In the genomic region with DNA sequence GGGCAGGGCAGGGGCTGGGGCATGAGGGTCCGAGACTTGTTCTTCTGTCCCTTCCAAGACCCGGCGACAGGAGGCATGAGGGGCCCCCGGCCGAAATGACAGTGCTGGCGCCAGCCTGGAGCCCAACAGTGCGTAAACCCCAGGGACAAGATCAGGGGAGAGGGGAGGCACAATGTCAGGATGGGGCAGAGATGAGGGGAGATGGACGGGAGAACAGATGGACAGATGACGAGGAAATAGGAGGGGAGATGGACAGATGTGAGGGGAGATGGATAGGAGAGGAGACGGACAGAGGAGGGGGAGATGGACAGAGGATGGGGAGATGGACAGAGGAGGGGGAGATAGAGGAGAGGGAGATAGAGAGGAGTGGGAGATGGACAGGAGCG, we compare ENCODE assay signal across 1 cellular context.
TF ChIP-seq lines count a peak whose summit lies in the region.

No MANE protein-coding gene starts in this region.

TF ChIP-seq in GM23338, 12 proteins besides CTCF, POLR2A, EP300 and RAD21 (continued from another document):
- TF ChIP-seq, protein P1, sequence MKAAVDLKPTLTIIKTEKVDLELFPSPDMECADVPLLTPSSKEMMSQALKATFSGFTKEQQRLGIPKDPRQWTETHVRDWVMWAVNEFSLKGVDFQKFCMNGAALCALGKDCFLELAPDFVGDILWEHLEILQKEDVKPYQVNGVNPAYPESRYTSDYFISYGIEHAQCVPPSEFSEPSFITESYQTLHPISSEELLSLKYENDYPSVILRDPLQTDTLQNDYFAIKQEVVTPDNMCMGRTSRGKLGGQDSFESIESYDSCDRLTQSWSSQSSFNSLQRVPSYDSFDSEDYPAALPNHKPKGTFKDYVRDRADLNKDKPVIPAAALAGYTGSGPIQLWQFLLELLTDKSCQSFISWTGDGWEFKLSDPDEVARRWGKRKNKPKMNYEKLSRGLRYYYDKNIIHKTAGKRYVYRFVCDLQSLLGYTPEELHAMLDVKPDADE (IDR thresholded peaks at IDR 0.05), result no peak
- TF ChIP-seq, protein P2, sequence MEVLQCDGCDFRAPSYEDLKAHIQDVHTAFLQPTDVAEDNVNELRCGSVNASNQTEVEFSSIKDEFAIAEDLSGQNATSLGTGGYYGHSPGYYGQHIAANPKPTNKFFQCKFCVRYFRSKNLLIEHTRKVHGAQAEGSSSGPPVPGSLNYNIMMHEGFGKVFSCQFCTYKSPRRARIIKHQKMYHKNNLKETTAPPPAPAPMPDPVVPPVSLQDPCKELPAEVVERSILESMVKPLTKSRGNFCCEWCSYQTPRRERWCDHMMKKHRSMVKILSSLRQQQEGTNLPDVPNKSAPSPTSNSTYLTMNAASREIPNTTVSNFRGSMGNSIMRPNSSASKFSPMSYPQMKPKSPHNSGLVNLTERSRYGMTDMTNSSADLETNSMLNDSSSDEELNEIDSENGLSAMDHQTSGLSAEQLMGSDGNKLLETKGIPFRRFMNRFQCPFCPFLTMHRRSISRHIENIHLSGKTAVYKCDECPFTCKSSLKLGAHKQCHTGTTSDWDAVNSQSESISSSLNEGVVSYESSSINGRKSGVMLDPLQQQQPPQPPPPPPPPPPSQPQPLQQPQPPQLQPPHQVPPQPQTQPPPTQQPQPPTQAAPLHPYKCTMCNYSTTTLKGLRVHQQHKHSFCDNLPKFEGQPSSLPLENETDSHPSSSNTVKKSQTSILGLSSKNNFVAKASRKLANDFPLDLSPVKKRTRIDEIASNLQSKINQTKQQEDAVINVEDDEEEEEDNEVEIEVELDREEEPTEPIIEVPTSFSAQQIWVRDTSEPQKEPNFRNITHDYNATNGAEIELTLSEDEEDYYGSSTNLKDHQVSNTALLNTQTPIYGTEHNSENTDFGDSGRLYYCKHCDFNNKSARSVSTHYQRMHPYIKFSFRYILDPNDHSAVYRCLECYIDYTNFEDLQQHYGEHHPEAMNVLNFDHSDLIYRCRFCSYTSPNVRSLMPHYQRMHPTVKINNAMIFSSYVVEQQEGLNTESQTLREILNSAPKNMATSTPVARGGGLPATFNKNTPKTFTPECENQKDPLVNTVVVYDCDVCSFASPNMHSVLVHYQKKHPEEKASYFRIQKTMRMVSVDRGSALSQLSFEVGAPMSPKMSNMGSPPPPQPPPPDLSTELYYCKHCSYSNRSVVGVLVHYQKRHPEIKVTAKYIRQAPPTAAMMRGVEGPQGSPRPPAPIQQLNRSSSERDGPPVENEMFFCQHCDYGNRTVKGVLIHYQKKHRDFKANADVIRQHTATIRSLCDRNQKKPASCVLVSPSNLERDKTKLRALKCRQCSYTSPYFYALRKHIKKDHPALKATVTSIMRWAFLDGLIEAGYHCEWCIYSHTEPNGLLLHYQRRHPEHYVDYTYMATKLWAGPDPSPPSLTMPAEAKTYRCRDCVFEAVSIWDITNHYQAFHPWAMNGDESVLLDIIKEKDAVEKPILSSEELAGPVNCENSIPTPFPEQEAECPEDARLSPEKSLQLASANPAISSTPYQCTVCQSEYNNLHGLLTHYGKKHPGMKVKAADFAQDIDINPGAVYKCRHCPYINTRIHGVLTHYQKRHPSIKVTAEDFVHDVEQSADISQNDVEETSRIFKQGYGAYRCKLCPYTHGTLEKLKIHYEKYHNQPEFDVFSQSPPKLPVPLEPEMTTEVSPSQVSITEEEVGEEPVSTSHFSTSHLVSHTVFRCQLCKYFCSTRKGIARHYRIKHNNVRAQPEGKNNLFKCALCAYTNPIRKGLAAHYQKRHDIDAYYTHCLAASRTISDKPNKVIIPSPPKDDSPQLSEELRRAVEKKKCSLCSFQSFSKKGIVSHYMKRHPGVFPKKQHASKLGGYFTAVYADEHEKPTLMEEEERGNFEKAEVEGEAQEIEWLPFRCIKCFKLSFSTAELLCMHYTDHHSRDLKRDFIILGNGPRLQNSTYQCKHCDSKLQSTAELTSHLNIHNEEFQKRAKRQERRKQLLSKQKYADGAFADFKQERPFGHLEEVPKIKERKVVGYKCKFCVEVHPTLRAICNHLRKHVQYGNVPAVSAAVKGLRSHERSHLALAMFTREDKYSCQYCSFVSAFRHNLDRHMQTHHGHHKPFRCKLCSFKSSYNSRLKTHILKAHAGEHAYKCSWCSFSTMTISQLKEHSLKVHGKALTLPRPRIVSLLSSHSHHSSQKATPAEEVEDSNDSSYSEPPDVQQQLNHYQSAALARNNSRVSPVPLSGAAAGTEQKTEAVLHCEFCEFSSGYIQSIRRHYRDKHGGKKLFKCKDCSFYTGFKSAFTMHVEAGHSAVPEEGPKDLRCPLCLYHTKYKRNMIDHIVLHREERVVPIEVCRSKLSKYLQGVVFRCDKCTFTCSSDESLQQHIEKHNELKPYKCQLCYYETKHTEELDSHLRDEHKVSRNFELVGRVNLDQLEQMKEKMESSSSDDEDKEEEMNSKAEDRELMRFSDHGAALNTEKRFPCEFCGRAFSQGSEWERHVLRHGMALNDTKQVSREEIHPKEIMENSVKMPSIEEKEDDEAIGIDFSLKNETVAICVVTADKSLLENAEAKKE (CRISPR knock-in tag; IDR thresholded peaks at IDR 0.05), result no peak
- no peak for TF ChIP-seq EZH2 (IDR thresholded peaks at IDR 0.05; ENCODE audit: low read depth, unreplicated experiment)
- TF ChIP-seq EZH2phosphoT487 (IDR thresholded peaks at IDR 0.05; ENCODE audit: unreplicated experiment), result no peak
